ENCODE assay signal across 8 cellular contexts in the genomic region with DNA sequence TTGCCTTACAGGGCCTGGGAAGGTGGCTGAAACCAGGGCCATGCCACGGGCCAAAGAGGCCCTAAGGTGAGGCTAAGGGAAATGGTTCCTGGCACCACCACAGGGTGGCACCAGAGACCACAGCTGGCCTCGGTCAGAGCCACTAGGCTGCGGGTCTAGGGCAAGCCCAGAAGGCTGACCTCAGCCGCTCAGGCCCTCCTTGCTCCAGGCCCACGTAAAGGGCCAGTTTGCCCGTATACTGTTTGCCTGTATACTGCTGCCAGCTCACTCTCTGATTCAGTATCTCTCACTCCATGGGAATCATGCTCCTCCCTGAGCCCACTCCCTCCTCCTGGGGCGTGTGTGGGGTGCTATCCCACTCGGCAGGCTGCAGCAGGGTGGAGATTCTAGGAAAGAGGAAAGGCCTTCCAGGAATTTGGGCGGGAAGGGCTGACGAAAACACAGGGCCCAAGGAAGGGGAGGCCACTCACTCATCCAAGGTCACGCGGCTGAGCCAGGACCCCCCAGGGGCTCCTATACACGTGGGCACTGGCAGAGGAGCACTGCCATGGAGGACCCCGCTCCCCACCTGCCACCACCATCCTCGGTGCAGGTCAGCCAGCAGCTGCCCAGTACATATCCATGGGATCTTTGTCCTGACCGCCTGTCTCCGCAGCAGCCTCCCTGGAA.
A peak's percentile ranks its signal among the peaks of the same experiment; 100 is the strongest.
DNase-seq lines count a peak whose midpoint lies in the region; ATAC-seq, FAIRE-seq and TF ChIP-seq lines count a peak whose summit lies in the region.

No MANE protein-coding gene starts in this region.

- H3K27ac ChIP-seq in C4-2B (peak overlapping the region; percentile 15; the same call in 1 of the 2 replicates), substantia nigra (ENCODE audit: low read depth, low read length, poor library complexity, severe bottlenecking) (peak overlapping the region; percentile 67)

- peak; percentile 92 for TF ChIP-seq CTCF in C4-2B (conservative IDR thresholded peaks at IDR 0.05)
- peak; percentile 96 for TF ChIP-seq CTCF in nephron progenitor cell (IDR thresholded peaks at IDR 0.05)

- H3K4me1 Mint-ChIP-seq in activated T-helper 2 cell treated with anti-CD3 and anti-CD28 coated beads, Interferon-gamma antibody, Interleukin-2, Interleukin-4, amounts not matched to agents 10 μg/mL and 5 μg/mL and 100 μg/mL, durations not matched to agents 14 hours and 24 hours and 36 hours (ENCODE audit: low read depth): no peaks in the 10 kb centered on the region
- peaks cover 37% of the 10 kb centered on the region for H3K4me1 Mint-ChIP-seq in nephron progenitor cell

- peak; percentile 92 for ATAC-seq in GM19025 (IDR thresholded peaks at IDR 0.05; ENCODE audit: low read depth, unreplicated experiment)
- peak; percentile 71 for ATAC-seq in HG03378 (IDR thresholded peaks at IDR 0.05; ENCODE audit: unreplicated experiment)

- H3K36me3 Mint-ChIP-seq in activated T-helper 2 cell treated with anti-CD3 and anti-CD28 coated beads, Interferon-gamma antibody, Interleukin-2, Interleukin-4, amounts not matched to agents 10 μg/mL and 5 μg/mL and 100 μg/mL, durations not matched to agents 14 hours and 24 hours and 36 hours (ENCODE audit: low read depth): no peaks in the 10 kb centered on the region
- peaks cover 6% of the 10 kb centered on the region for H3K36me3 Mint-ChIP-seq in nephron progenitor cell (ENCODE audit: low read depth)

- no peak overlapping the region for H3K27ac Mint-ChIP-seq in activated T-helper 2 cell treated with anti-CD3 and anti-CD28 coated beads, Interferon-gamma antibody, Interleukin-2, Interleukin-4, amounts not matched to agents 10 μg/mL and 5 μg/mL and 100 μg/mL, durations not matched to agents 14 hours and 24 hours and 36 hours
- no peak overlapping the region for H3K27ac Mint-ChIP-seq in nephron progenitor cell

- no peaks in the 10 kb centered on the region for H3K9me3 Mint-ChIP-seq in activated T-helper 2 cell treated with anti-CD3 and anti-CD28 coated beads, Interferon-gamma antibody, Interleukin-2, Interleukin-4, amounts not matched to agents 10 μg/mL and 5 μg/mL and 100 μg/mL, durations not matched to agents 14 hours and 24 hours and 36 hours
- no peaks in the 10 kb centered on the region for H3K9me3 Mint-ChIP-seq in nephron progenitor cell

- no peak for FAIRE-seq in RCC 7860 (lab: Jason Lieb, UNC)

- intact Hi-C loops in activated T-helper 2 cell treated with anti-CD3 and anti-CD28 coated beads, Interferon-gamma antibody, Interleukin-2, Interleukin-4, amounts not matched to agents 10 μg/mL and 5 μg/mL and 100 μg/mL, durations not matched to agents 14 hours and 24 hours and 36 hours (cut with micrococcal nuclease): loop anchor here (1.0 kb wide), 2 partner anchors 63 to 75 kb away; a partner anchor contains a TSS

- DNase-seq in RCC 7860 (ENCODE audit: low spot score): peak; percentile 56
- peak; percentile 30 for DNase-seq in activated T-helper 2 cell treated with anti-CD3 and anti-CD28 coated beads, Interferon-gamma antibody, Interleukin-2, Interleukin-4, amounts not matched to agents 10 μg/mL and 5 μg/mL and 100 μg/mL, durations not matched to agents 14 hours and 24 hours and 36 hours (ENCODE audit: low spot score)
- DNase-seq in fibroblast of the conjunctiva (ENCODE audit: low read depth): peak; percentile 40
- DNase-seq in nephron progenitor cell: peak; percentile 87
- DNase-seq in substantia nigra (lab: John Stamatoyannopoulos, UW): peak in 48 of 49 donors; percentile 20 to 87 (median 71)

- no peak overlapping the region for H3K4me3 Mint-ChIP-seq in activated T-helper 2 cell treated with anti-CD3 and anti-CD28 coated beads, Interferon-gamma antibody, Interleukin-2, Interleukin-4, amounts not matched to agents 10 μg/mL and 5 μg/mL and 100 μg/mL, durations not matched to agents 14 hours and 24 hours and 36 hours (ENCODE audit: low read depth)
- H3K4me3 Mint-ChIP-seq in nephron progenitor cell: no peak overlapping the region

- H3K27me3 Mint-ChIP-seq in activated T-helper 2 cell treated with anti-CD3 and anti-CD28 coated beads, Interferon-gamma antibody, Interleukin-2, Interleukin-4, amounts not matched to agents 10 μg/mL and 5 μg/mL and 100 μg/mL, durations not matched to agents 14 hours and 24 hours and 36 hours (ENCODE audit: low read depth): no peaks in the 10 kb centered on the region
- H3K27me3 Mint-ChIP-seq in nephron progenitor cell (ENCODE audit: low read depth, poor library complexity): peaks cover 11% of the 10 kb centered on the region

Comparison
In these comparisons a context has a peak if more than half of its experiments do, and no peak if none do; other contexts are left out.
1. Peak in every context shown above with its lines: DNase-seq, ATAC-seq and H3K27ac ChIP-seq.
2. DNase-seq: peak in every context shown above with its lines; median percentile 87 in nephron progenitor cell; 71 in substantia nigra; 56 in RCC 7860; 40 in fibroblast of the conjunctiva; 30 in activated T-helper 2 cell treated with anti-CD3 and anti-CD28 coated beads, Interferon-gamma antibody, Interleukin-2, Interleukin-4, amounts not matched to agents 10 μg/mL and 5 μg/mL and 100 μg/mL, durations not matched to agents 14 hours and 24 hours and 36 hours.